Comparison of ENCODE assay signal across 15 cellular contexts in genomic region chr1:185312361-185312760, GRCh38. TPM values are rescaled to one million over a fixed set of nuclear protein-coding genes. Genes with fewer than 3 reads are reported as not detected.
DNase-seq lines count a peak whose midpoint lies in the region; ATAC-seq, FAIRE-seq and TF ChIP-seq lines count a peak whose summit lies in the region.
"Had no signal": no experiment of that assay in that cellular context is flagged by ENCODE, and none has a peak within 500 bp of the region (broad histone marks: within the 10 kb centered on the region; RNA-seq: fewer than 3 reads in every experiment).

No MANE protein-coding gene starts in this region.

- no TSS peak for BruUV-seq in GM12878 (replicated peaks; lab: Mats Ljungman, UMichigan)

- DNase-seq in CD4-positive, alpha-beta memory T cell = no peak
- DNase-seq in GM12878 (ENCODE audit: low read depth, low spot score) (no peak), EL (no peak), NCI-H2196 treated with DMSO at 0.1 percent for 48 hours (lab: John Stamatoyannopoulos, UW; ENCODE audit: unreplicated experiment) (no peak)
- DNase-seq in natural killer cell treated with Interleukin-12 subunit alpha and Interleukin-12 subunit beta and Interleukin-15 and Interleukin-18, amount 100 ng/mL, for 72 hours (ENCODE audit: low spot score) = no peak
- DNase-seq in activated naive CD4-positive, alpha-beta T cell (lab: John Stamatoyannopoulos, UW) = no peak
- DNase-seq: COR-L47, GOT3, NCI-H1105 treated with DMSO at 0.1 percent for 48 hours, Right ventricle myocardium superior, sigmoid colon had no signal

- FAIRE-seq in GM12878 (lab: Jason Lieb, UNC) = no peak

- POLR2A ChIA-PET in CD4-positive, alpha-beta memory T cell (lab: Charles Lee; ENCODE audit: partially characterized antibody) = interaction anchor here (1.0 kb wide), 1 partner anchor 155 kb away, joined by 3 read pairs; the partner anchor contains the start of gene SWT1
- POLR2A ChIA-PET in GM12878 (lab: Charles Lee) = no interaction called here

- peaks cover 23 to 56% of the 10 kb centered on the region in 2 donors for H3K36me3 Mint-ChIP-seq in CD4-positive, alpha-beta memory T cell
- peaks cover 67% of the 10 kb centered on the region for H3K36me3 Mint-ChIP-seq in natural killer cell treated with Interleukin-12 subunit alpha and Interleukin-12 subunit beta and Interleukin-15 and Interleukin-18, amount 100 ng/mL, for 72 hours

- H3K27ac ChIP-seq in CD4-positive, alpha-beta memory T cell (ENCODE audit: low read depth, low read length) = no peak overlapping the region
- H3K27ac ChIP-seq in HUES48 (ENCODE audit: low read depth, low read length) (no peak overlapping the region), GM12878 (ENCODE audit: control insufficient read depth, insufficient read depth) (no peak overlapping the region)
- H3K27ac ChIP-seq: sigmoid colon, thoracic aorta, VCaP had no signal

- peaks cover 68% of the 10 kb centered on the region for H3K79me2 ChIP-seq in GM12878 (ENCODE audit: control insufficient read depth, insufficient read depth, low read length)

- CTCF ChIA-PET in CD4-positive, alpha-beta memory T cell (lab: Charles Lee; ENCODE audit: partially characterized antibody) = interaction anchor here (1.2 kb wide), 1 partner anchor 8 kb away, joined by 3 read pairs; no protein-coding TSS in a partner anchor
- CTCF ChIA-PET in GM12878 (lab: Yijun Ruan, JAX) = interaction anchor here (2.3 kb wide), 1 partner anchor 369 kb away, joined by 10 read pairs; no protein-coding TSS in a partner anchor

- intact Hi-C loops in CD4-positive, alpha-beta memory T cell (cut with micrococcal nuclease) = no loop called here
- intact Hi-C loops in GM12878 (cut with micrococcal nuclease; ENCODE audit: unreplicated experiment) = no loop called here

- no peaks in the 10 kb centered on the region for H3K27me3 Mint-ChIP-seq in CD4-positive, alpha-beta memory T cell
- H3K27me3 Mint-ChIP-seq in natural killer cell treated with Interleukin-12 subunit alpha and Interleukin-12 subunit beta and Interleukin-15 and Interleukin-18, amount 100 ng/mL, for 72 hours = no peaks in the 10 kb centered on the region

- peaks cover 0 to 7% (median 0%) of the 10 kb centered on the region in 8 donors for H3K9me3 Mint-ChIP-seq in CD4-positive, alpha-beta memory T cell
- no peaks in the 10 kb centered on the region for H3K9me3 Mint-ChIP-seq in natural killer cell treated with Interleukin-12 subunit alpha and Interleukin-12 subunit beta and Interleukin-15 and Interleukin-18, amount 100 ng/mL, for 72 hours

- H3K36me3 ChIP-seq in CD4-positive, alpha-beta memory T cell (ENCODE audit: insufficient read depth, low read length) = peaks cover 31% of the 10 kb centered on the region
- H3K36me3 ChIP-seq in HUES48 (ENCODE audit: control insufficient read depth, insufficient read depth, low read length) (peaks cover 44% of the 10 kb centered on the region), GM12878 (ENCODE audit: control insufficient read depth in 2 of 2, insufficient read depth in 2 of 2, low read length in 1 of 2) (peaks cover 0 to 10% of the 10 kb centered on the region in 2 experiments; a peak in 2 of 4 replicates)
- H3K36me3 ChIP-seq: thoracic aorta had no signal

- H3K4me3 Mint-ChIP-seq in CD4-positive, alpha-beta memory T cell = peak overlapping the region in 6 of 8 donors; percentile 47 to 96 (median 66)
- H3K4me3 Mint-ChIP-seq in natural killer cell treated with Interleukin-12 subunit alpha and Interleukin-12 subunit beta and Interleukin-15 and Interleukin-18, amount 100 ng/mL, for 72 hours = peak overlapping the region; percentile 92

- no peak for TF ChIP-seq POLR2A in GM12878 (IDR thresholded peaks at IDR 0.05; ENCODE audit: low read depth, low read length)

- in situ Hi-C loops in GM12878 (cut with MboI) = loop anchor here (25.0 kb wide), 1 partner anchor 1050 kb away; no protein-coding TSS in a partner anchor

- H3K27ac Mint-ChIP-seq in CD4-positive, alpha-beta memory T cell = peak overlapping the region in 4 of 7 donors; percentile 10 to 53 (median 28)
- peak overlapping the region; percentile 87 to 98 for H3K27ac Mint-ChIP-seq in natural killer cell treated with Interleukin-12 subunit alpha and Interleukin-12 subunit beta and Interleukin-15 and Interleukin-18, amount 100 ng/mL, for 72 hours

- SMC1A ChIA-PET in GM12878 (lab: Charles Lee; ENCODE audit: uncharacterized antibody, unreplicated experiment) = interaction anchor here (1.0 to 2.4 kb wide), 2 partner anchors 13 to 283 kb away, joined by 3 to 18 read pairs; no protein-coding TSS in a partner anchor

- no peak overlapping the region for H3K9ac ChIP-seq in HUES48 (ENCODE audit: low read depth, low read length)
- H3K9ac ChIP-seq in GM12878 (ENCODE audit: control insufficient read depth, insufficient read depth, low read length) = no peak overlapping the region

- peaks cover 32 to 62% (median 47%) of the 10 kb centered on the region in 4 donors for H3K4me1 Mint-ChIP-seq in CD4-positive, alpha-beta memory T cell
- H3K4me1 Mint-ChIP-seq in natural killer cell treated with Interleukin-12 subunit alpha and Interleukin-12 subunit beta and Interleukin-15 and Interleukin-18, amount 100 ng/mL, for 72 hours (ENCODE audit: low read depth in 2 of 2) = peaks cover 27 to 40% of the 10 kb centered on the region in 2 donors

- no peak overlapping the region for H3K4me3 ChIP-seq in CD4-positive, alpha-beta memory T cell (ENCODE audit: low read length in 2 of 2)
- H3K4me3 ChIP-seq in HUES48 (ENCODE audit: low read depth, low read length) (peak overlapping the region; percentile 1; the same call in 1 of the 2 replicates), GM12878 (peak overlapping the region; percentile 79; the same call in 1 of the 2 replicates)
- H3K4me3 ChIP-seq: sigmoid colon, thoracic aorta had no signal

- no peaks in the 10 kb centered on the region for H3K27me3 ChIP-seq in CD4-positive, alpha-beta memory T cell (ENCODE audit: insufficient read depth, low read length)
- H3K27me3 ChIP-seq in HUES48 (ENCODE audit: control insufficient read depth, insufficient read depth, low read length) (no peaks in the 10 kb centered on the region), GM12878 (replicated peaks in 1 of 2; ENCODE audit: control insufficient read depth in 2 of 2, insufficient read depth in 2 of 2, low read length in 1 of 2) (no peaks in the 10 kb centered on the region)
- H3K27me3 ChIP-seq: sigmoid colon had no signal

- TF ChIP-seq EP300 in GM12878 (IDR thresholded peaks at IDR 0.05; ENCODE audit: borderline replicate concordance in 1 of 2, control insufficient read depth in 1 of 2, low read depth in 2 of 2, low read length in 2 of 2) = no peak

- ATAC-seq in GM12878 (no peak), GM21526 (IDR thresholded peaks at IDR 0.05; ENCODE audit: low FRiP score, unreplicated experiment) (no peak)
- no peak for ATAC-seq in natural killer cell treated with Interleukin-12 subunit alpha and Interleukin-12 subunit beta and Interleukin-15 and Interleukin-18, amount 100 ng/mL, for 72 hours

- no peak for TF ChIP-seq RAD21 in GM12878 (IDR thresholded peaks at IDR 0.05; ENCODE audit: insufficient read depth, low read depth, low read length)

- no peak overlapping the region for H2AFZ ChIP-seq in GM12878 (ENCODE audit: control insufficient read depth, low read depth, low read length)

- RAD21 ChIA-PET in GM12878 (lab: Charles Lee; ENCODE audit: unreplicated experiment) = interaction anchor here (2.3 kb wide), 1 partner anchor 368 kb away, joined by 7 read pairs; no protein-coding TSS in a partner anchor

- TF ChIP-seq CTCF in GM12878 (IDR thresholded peaks at IDR 0.05 in 2 of 3, conservative IDR thresholded peaks at IDR 0.05 in 1 of 3; ENCODE audit: control insufficient read depth in 2 of 3, extremely low read depth in 1 of 3, insufficient read depth in 1 of 3, low read depth in 3 of 3, low read length in 3 of 3) = no peak

- no peaks in the 10 kb centered on the region; the same call in 1 of the 2 replicates for H4K20me1 ChIP-seq in GM12878 (ENCODE audit: control insufficient read depth, insufficient read depth)

- WGBS in GM12878 (ENCODE audit: insufficient coverage, insufficient replicate concordance, low lambda C conversion rate, missing lambda C conversion rate) = 20% methylated on average over 4 of the region's 4 CpGs

- H3K4me1 ChIP-seq in CD4-positive, alpha-beta memory T cell (ENCODE audit: insufficient read depth, low read length) = peaks cover 46% of the 10 kb centered on the region
- H3K4me1 ChIP-seq in HUES48 (ENCODE audit: control insufficient read depth, insufficient read depth, low read length) (peaks cover 21% of the 10 kb centered on the region), GM12878 (ENCODE audit: control insufficient read depth, insufficient read depth, low read length) (no peaks in the 10 kb centered on the region; the same call in 1 of the 2 replicates)

- peak overlapping the region; percentile 52 for H3K4me2 ChIP-seq in GM12878 (ENCODE audit: control insufficient read depth, insufficient read depth)

- no peaks in the 10 kb centered on the region for H3K9me3 ChIP-seq in CD4-positive, alpha-beta memory T cell (ENCODE audit: control insufficient read depth in 1 of 2, low read length in 2 of 2)
- H3K9me3 ChIP-seq in HUES48 (ENCODE audit: control insufficient read depth, insufficient read depth, low read length) = no peaks in the 10 kb centered on the region
- H3K9me3 ChIP-seq in GM12878 (replicated peaks; ENCODE audit: control insufficient read depth, insufficient read depth, low read length) = no peaks in the 10 kb centered on the region
- H3K9me3 ChIP-seq: sigmoid colon, thoracic aorta had no signal

RNA-seq across cellular contexts. Expression of gene IVNS1ABP, which starts 4.7 kb away (rescaled TPM):
- total RNA-seq in CD4-positive, alpha-beta memory T cell = 100 to 1,000 TPM; 179 to 187 TPM
- 10 to 100 TPM; 74.0 to 79.6 TPM for polyA plus RNA-seq in CD4-positive, alpha-beta memory T cell
- total RNA-seq in GM12878 (2013; cell fraction: nucleolus; rRNA removed) = 336 and 339 TPM in 2 replicates
- total RNA-seq in GM12878 (2014; rRNA removed) (42.4 and 43.7 TPM in 2 replicates), GM12878 (2014; rRNA removed; fragmentation: Illumina TruSeq; extraction: Trizol) (45.4 and 49.0 TPM in 2 replicates), GM12878 (2021) (48.3 and 52.6 TPM in 2 replicates)
- polyA plus RNA-seq in GM12878 (2011; ENCODE audit: low read depth) = 24.3 TPM
- polyA plus RNA-seq in GM12878 (2011; rRNA removed) (154 and 194 TPM in 2 replicates), GM12878 (2014; fragmentation: Illumina TruSeq; extraction: Trizol) (40.3 and 53.4 TPM in 2 replicates), GM12878 (2014; fragmentation: Nextera tagmentation; extraction: Ambion mirVana) (10 to 100 TPM; 19.2 to 29.2 TPM), GM12878 (2014; rRNA removed) (33.4 and 39.6 TPM in 2 replicates), GM12878 (2016; fragmentation: Nextera tagmentation; extraction: Ambion mirVana) (10 to 100 TPM; 56.7 to 60.2 TPM)
- polyA plus RNA-seq in GM12878 (2011; cell fraction: cytosol; rRNA removed) = 44.7 and 51.8 TPM in 2 replicates
- 242 and 289 TPM in 2 replicates for polyA plus RNA-seq in GM12878 (2011; cell fraction: nucleus; rRNA removed)
- 35.7 and 51.2 TPM in 2 replicates for polyA plus RNA-seq in GM12878 (2012)
- polyA minus RNA-seq in GM12878 (2011; rRNA and poly(A)+ RNA removed) = 107 and 148 TPM in 2 replicates
- polyA minus RNA-seq in GM12878 (2011; cell fraction: cytosol; rRNA and poly(A)+ RNA removed) = 31.1 and 34.3 TPM in 2 replicates
- 264 and 283 TPM in 2 replicates for polyA minus RNA-seq in GM12878 (2011; cell fraction: nucleus; rRNA and poly(A)+ RNA removed)
- total RNA-seq in natural killer cell treated with Interleukin-12 subunit alpha and Interleukin-12 subunit beta and Interleukin-15 and Interleukin-18, amount 100 ng/mL, for 72 hours = 100 to 1,000 TPM; 744 to 950 TPM

Comparison
In these comparisons a context has a peak if more than half of its experiments do, and no peak if none do; other contexts are left out.
1. H3K4me3 ChIP-seq: peak in HUES48 (single experiment) and GM12878 (single experiment); none in CD4-positive, alpha-beta memory T cell (0 of 2).